ENCODE assay signal across 19 cellular contexts in the genomic region with DNA sequence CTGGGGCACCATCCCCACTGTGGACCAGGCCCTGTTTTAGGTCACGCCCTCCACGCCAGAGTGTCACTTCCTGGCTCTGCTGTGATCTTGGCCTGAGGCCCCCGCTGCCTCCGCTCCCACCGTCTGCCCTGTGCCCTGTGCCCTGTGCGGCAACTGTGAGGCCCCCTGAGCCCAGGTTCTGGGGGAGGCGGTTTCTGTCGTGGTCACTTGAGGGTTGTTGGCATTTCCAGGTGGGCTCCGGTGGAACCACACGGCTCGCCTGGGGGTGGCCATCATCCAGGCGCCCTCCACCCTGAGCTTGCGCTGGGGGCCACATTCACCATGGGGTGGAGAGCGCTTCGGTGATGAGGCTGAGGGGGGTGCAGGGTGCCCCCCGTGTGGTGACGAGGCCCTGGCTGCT. TPM values are rescaled to one million over a fixed set of nuclear protein-coding genes. Genes with fewer than 3 reads are reported as not detected.
DNase-seq lines count a peak whose midpoint lies in the region; ATAC-seq and TF ChIP-seq lines count a peak whose summit lies in the region.
"Had no signal": no experiment of that assay in that cellular context is flagged by ENCODE, and none has a peak within 500 bp of the region (broad histone marks: within the 10 kb centered on the region; RNA-seq: fewer than 3 reads in every experiment).

No MANE protein-coding gene starts in this region.

- H3K9ac ChIP-seq in neuronal stem cell (ENCODE audit: low read depth, low read length, poor library complexity): no peak overlapping the region
- H3K9ac ChIP-seq: GM23248 had no signal

- H2BK120ac ChIP-seq in neuronal stem cell (ENCODE audit: low read depth, low read length): no peak overlapping the region

- no peak overlapping the region for H3K27ac ChIP-seq in HEK293 (ENCODE audit: extremely low read depth, low read depth, low read length)
- H3K27ac ChIP-seq in neuronal stem cell (replicated peaks; ENCODE audit: low read length): no peak overlapping the region
- H3K27ac ChIP-seq: A549, GM23248 had no signal

- H3K4me3 ChIP-seq in HEK293 (ENCODE audit: low read depth, low read length): no peak overlapping the region
- no peak overlapping the region for H3K4me3 ChIP-seq in neuronal stem cell (ENCODE audit: low read length in 2 of 2)
- H3K4me3 ChIP-seq: A549, GM23248 had no signal

- H3K4me1 ChIP-seq in HEK293 (ENCODE audit: control insufficient read depth, insufficient read depth, low read length) (no peaks in the 10 kb centered on the region), neuronal stem cell (ENCODE audit: control insufficient read depth in 2 of 2, insufficient read depth in 1 of 2, low read depth in 1 of 2, low read length in 2 of 2) (peaks cover 0 to 2% of the 10 kb centered on the region in 2 donors)
- H3K4me1 ChIP-seq: A549 had no signal

- peaks cover 2% of the 10 kb centered on the region for H3K4me1 Mint-ChIP-seq in activated naive CD8-positive, alpha-beta T cell treated with anti-CD3 and anti-CD28 coated beads, Interleukin-2, amount 50 U/mL, for 24 hours
- peaks cover 2% of the 10 kb centered on the region for H3K4me1 Mint-ChIP-seq in activated naive CD8-positive, alpha-beta T cell treated with anti-CD3 and anti-CD28 coated beads for 36 hours

- H3K36me3 Mint-ChIP-seq in activated naive CD8-positive, alpha-beta T cell treated with anti-CD3 and anti-CD28 coated beads, Interleukin-2, amount 50 U/mL, for 24 hours (ENCODE audit: low read depth): peaks cover 11% of the 10 kb centered on the region
- peaks cover 6% of the 10 kb centered on the region for H3K36me3 Mint-ChIP-seq in activated naive CD8-positive, alpha-beta T cell treated with anti-CD3 and anti-CD28 coated beads for 36 hours

- H3K4me3 Mint-ChIP-seq in activated naive CD8-positive, alpha-beta T cell treated with anti-CD3 and anti-CD28 coated beads, Interleukin-2, amount 50 U/mL, for 24 hours: no peak overlapping the region
- no peak overlapping the region for H3K4me3 Mint-ChIP-seq in activated naive CD8-positive, alpha-beta T cell treated with anti-CD3 and anti-CD28 coated beads for 36 hours
- H3K4me3 Mint-ChIP-seq: CD14-positive monocyte; CD4-positive, alpha-beta memory T cell; HFFc6 had no signal

- H4K91ac ChIP-seq in neuronal stem cell (ENCODE audit: low read depth, low read length, poor library complexity): no peak overlapping the region

- no peak overlapping the region for H2AK5ac ChIP-seq in neuronal stem cell (ENCODE audit: low read depth, low read length)

- POLR2A ChIA-PET in HEK293 (lab: Yijun Ruan, JAX): interaction anchor here (1.2 to 1.6 kb wide), 2 partner anchors 21 to 133 kb away, joined by 3 to 4 read pairs; partner anchors contain the start of genes MAN1B1 and TUBB4B

- H3K23ac ChIP-seq in neuronal stem cell (ENCODE audit: low read depth, low read length, poor library complexity): no peak overlapping the region

- H3K14ac ChIP-seq in neuronal stem cell (ENCODE audit: low read length): no peak overlapping the region

- no peak for DNase-seq in activated naive CD8-positive, alpha-beta T cell treated with anti-CD3 and anti-CD28 coated beads, Interleukin-2, amount 50 U/mL, for 24 hours
- no peak for DNase-seq in activated naive CD8-positive, alpha-beta T cell treated with anti-CD3 and anti-CD28 coated beads for 36 hours
- DNase-seq in stimulated activated CD4-positive, alpha-beta T cell treated with anti-CD3 and anti-CD28 coated beads, Interleukin-15, amount 100 ng/mL, for 24 hours: peak; percentile 11
- no peak for DNase-seq in stimulated activated CD4-positive, alpha-beta T cell treated with anti-CD3 and anti-CD28 coated beads, Interleukin-4, amount 100 ng/mL, for 1 hour
- DNase-seq in neuronal stem cell (ENCODE audit: low spot score): no peak
- DNase-seq in NCI-H748 treated with DMSO at 0.1 percent for 48 hours (lab: John Stamatoyannopoulos, UW): no peak
- no peak for DNase-seq in NCI-H2107 (lab: John Stamatoyannopoulos, UW)
- DNase-seq: AML-193; CD4-positive, alpha-beta memory T cell; DMS79 treated with DMSO at 0.1 percent for 48 hours; GF-D8; GM23248; HCEC 1CT; HFFc6; IMR-90 had no signal

- H3K36me3 ChIP-seq in HEK293 (ENCODE audit: control insufficient read depth in 2 of 2, insufficient read depth in 1 of 2, low read length in 2 of 2): peaks cover 0 to 67% of the 10 kb centered on the region in 2 experiments; a peak in 1 of 3 replicates
- H3K36me3 ChIP-seq in neuronal stem cell (replicated peaks in 1 of 2; ENCODE audit: control insufficient read depth in 2 of 2, insufficient read depth in 2 of 2, low read length in 2 of 2): peaks cover 41 to 63% of the 10 kb centered on the region in 2 donors

- H3K27me3 ChIP-seq in neuronal stem cell (ENCODE audit: control insufficient read depth in 3 of 3, insufficient read depth in 3 of 3, low read depth in 1 of 3, low read length in 3 of 3): peaks cover 0 to 4% (median 0%) of the 10 kb centered on the region in 3 experiments

- peaks cover 2% of the 10 kb centered on the region for H3K79me1 ChIP-seq in neuronal stem cell (ENCODE audit: low read depth, low read length)

- no peak overlapping the region for H3K4ac ChIP-seq in neuronal stem cell (ENCODE audit: low read length)

- H2BK5ac ChIP-seq in neuronal stem cell (ENCODE audit: low read length): peak overlapping the region; percentile 19

- no peak overlapping the region for H3K4me2 ChIP-seq in neuronal stem cell (ENCODE audit: insufficient read depth, low read length, poor library complexity, severe bottlenecking)
- H3K4me2 ChIP-seq: A549 had no signal

- ATAC-seq in activated naive CD8-positive, alpha-beta T cell treated with anti-CD3 and anti-CD28 coated beads, Interleukin-2, amount 50 U/mL, for 24 hours: peak; percentile 5
- ATAC-seq: A549 had no signal

- H3K27ac Mint-ChIP-seq in activated naive CD8-positive, alpha-beta T cell treated with anti-CD3 and anti-CD28 coated beads, Interleukin-2, amount 50 U/mL, for 24 hours: no peak overlapping the region
- H3K27ac Mint-ChIP-seq in activated naive CD8-positive, alpha-beta T cell treated with anti-CD3 and anti-CD28 coated beads for 36 hours: no peak overlapping the region
- H3K27ac Mint-ChIP-seq: CD14-positive monocyte; CD4-positive, alpha-beta memory T cell; HFFc6 had no signal

- H2AFZ ChIP-seq in neuronal stem cell (ENCODE audit: low read length): no peak overlapping the region
- H2AFZ ChIP-seq: GM23248 had no signal

- peaks cover 3% of the 10 kb centered on the region for H3K9me3 Mint-ChIP-seq in activated naive CD8-positive, alpha-beta T cell treated with anti-CD3 and anti-CD28 coated beads, Interleukin-2, amount 50 U/mL, for 24 hours
- peaks cover 3% of the 10 kb centered on the region for H3K9me3 Mint-ChIP-seq in activated naive CD8-positive, alpha-beta T cell treated with anti-CD3 and anti-CD28 coated beads for 36 hours
- H3K9me3 Mint-ChIP-seq: CD4-positive, alpha-beta memory T cell; HFFc6 had no signal

- H3K9me3 ChIP-seq in HEK293 (ENCODE audit: control insufficient read depth, insufficient read depth, low read depth, low read length): no peaks in the 10 kb centered on the region
- H3K9me3 ChIP-seq in neuronal stem cell (replicated peaks in 1 of 2; ENCODE audit: control insufficient read depth in 2 of 2, insufficient read depth in 1 of 2, low read depth in 1 of 2, low read length in 2 of 2): peaks cover 6 to 9% of the 10 kb centered on the region in 2 donors

- no peaks in the 10 kb centered on the region for H3K27me3 Mint-ChIP-seq in activated naive CD8-positive, alpha-beta T cell treated with anti-CD3 and anti-CD28 coated beads, Interleukin-2, amount 50 U/mL, for 24 hours
- H3K27me3 Mint-ChIP-seq in activated naive CD8-positive, alpha-beta T cell treated with anti-CD3 and anti-CD28 coated beads for 36 hours: no peaks in the 10 kb centered on the region
- H3K27me3 Mint-ChIP-seq: CD4-positive, alpha-beta memory T cell had no signal

- H2BK12ac ChIP-seq in neuronal stem cell (ENCODE audit: low read length): no peak overlapping the region

- TF ChIP-seq CTCF in HEK293 (tag by site-specific recombination; IDR thresholded peaks at IDR 0.05): no peak

- no CpG with 5 or more reads among the region's 17 CpGs for WGBS in neuronal stem cell (ENCODE audit: extremely low coverage in 2 of 2, insufficient read length in 2 of 2, insufficient replicate concordance in 1 of 2), 2 donors

- no peak overlapping the region for H2BK15ac ChIP-seq in neuronal stem cell (ENCODE audit: low read length)

- H4K8ac ChIP-seq in neuronal stem cell (ENCODE audit: low read depth, low read length): peak overlapping the region; percentile 92

- CTCF ChIA-PET in HEK293 (lab: Yijun Ruan, JAX): interaction anchor here (0.6 to 1.5 kb wide), 2 partner anchors 20 to 129 kb away, joined by 4 to 5 read pairs; no protein-coding TSS in a partner anchor

- no peak overlapping the region for H3K18ac ChIP-seq in neuronal stem cell (ENCODE audit: low read length)

TF ChIP-seq in HEK293, 187 proteins besides CTCF, POLR2A, EP300 and RAD21:
- no peak for TF ChIP-seq ZFP3 (tag by site-specific recombination; IDR thresholded peaks at IDR 0.05; ENCODE audit: low read depth)
- TF ChIP-seq GLIS2 (tag by site-specific recombination; IDR thresholded peaks at IDR 0.05): 0 out of 2 replicates have a peak, but pooled peaks have one; percentile 31

RNA-seq across cellular contexts. Expression of gene DPP7, which starts 6.6 kb away (rescaled TPM):
- total RNA-seq in activated naive CD8-positive, alpha-beta T cell treated with anti-CD3 and anti-CD28 coated beads for 36 hours: 100 to 1,000 TPM; 267 to 289 TPM
- polyA plus RNA-seq in neuronal stem cell (2013, experiment 1 of 2): 34.8 TPM
- polyA plus RNA-seq in neuronal stem cell (2013, experiment 2 of 2): 32.9 TPM

RNA-seq across cellular contexts. Expression of gene MAN1B1, which starts 21.2 kb away (rescaled TPM):
- 10 to 100 TPM; 24.7 to 25.1 TPM for total RNA-seq in activated naive CD8-positive, alpha-beta T cell treated with anti-CD3 and anti-CD28 coated beads for 36 hours
- 23.6 TPM for polyA plus RNA-seq in neuronal stem cell (2013, experiment 1 of 2)
- polyA plus RNA-seq in neuronal stem cell (2013, experiment 2 of 2): 22.2 TPM

RNA-seq across cellular contexts. Expression of gene UAP1L1, which starts 30.7 kb away (rescaled TPM):
- total RNA-seq in activated naive CD8-positive, alpha-beta T cell treated with anti-CD3 and anti-CD28 coated beads for 36 hours: 10 to 100 TPM; 22.9 to 23.5 TPM
- polyA plus RNA-seq in neuronal stem cell (2013, experiment 1 of 2): 0.17 TPM
- 0.19 TPM for polyA plus RNA-seq in neuronal stem cell (2013, experiment 2 of 2)

RNA-seq across cellular contexts. Expression of gene GRIN1, which starts 31.0 kb away (rescaled TPM):
- not detected for total RNA-seq in activated naive CD8-positive, alpha-beta T cell treated with anti-CD3 and anti-CD28 coated beads for 36 hours
- 0.20 TPM for polyA plus RNA-seq in neuronal stem cell (2013, experiment 1 of 2)
- polyA plus RNA-seq in neuronal stem cell (2013, experiment 2 of 2): 0.07 TPM
- total RNA-seq: CD4-positive, alpha-beta memory T cell; H4; IMR-90 had no signal
- polyA plus RNA-seq: CD14-positive monocyte; CD4-positive, alpha-beta memory T cell; GM23248 had no signal

RNA-seq across cellular contexts. Expression of gene SAPCD2, which starts 37.6 kb away (rescaled TPM):
- total RNA-seq in activated naive CD8-positive, alpha-beta T cell treated with anti-CD3 and anti-CD28 coated beads for 36 hours: 10 to 100 TPM; 15.2 to 15.4 TPM
- 15.6 TPM for polyA plus RNA-seq in neuronal stem cell (2013, experiment 1 of 2)
- 16.0 TPM for polyA plus RNA-seq in neuronal stem cell (2013, experiment 2 of 2)
